In the genomic region with DNA sequence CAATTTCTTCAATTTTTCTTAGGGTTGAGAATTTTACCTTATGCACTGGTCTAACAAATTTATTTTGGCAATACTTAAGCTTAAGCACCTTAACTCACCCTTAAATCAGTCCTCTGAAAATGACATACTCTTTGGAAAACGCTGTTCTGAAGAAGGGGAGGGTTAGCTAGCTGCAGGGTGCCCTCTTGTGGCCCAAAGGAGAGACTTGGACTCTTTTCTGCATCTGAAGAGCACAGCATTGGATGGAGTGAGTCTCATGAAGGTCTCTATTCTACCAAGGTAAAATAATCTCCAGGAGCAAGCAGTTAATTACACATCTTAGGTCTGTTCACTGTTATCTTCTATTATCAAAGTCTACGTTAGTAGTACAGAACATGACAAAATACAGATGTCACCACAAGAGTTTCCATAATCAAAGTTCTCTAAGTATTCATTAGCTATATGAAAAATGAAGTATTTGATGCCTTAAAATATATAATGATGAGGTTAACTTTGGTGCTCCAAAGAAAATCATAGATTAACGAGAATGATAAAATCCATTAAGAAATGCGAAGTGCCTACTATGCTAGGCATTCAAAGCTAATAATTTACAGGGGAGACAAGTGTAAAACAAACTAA, we compare ENCODE assay signal across 8 cellular contexts. TPM values are rescaled to one million over a fixed set of nuclear protein-coding genes. Genes with fewer than 3 reads are reported as not detected.
DNase-seq lines count a peak whose midpoint lies in the region; ATAC-seq and TF ChIP-seq lines count a peak whose summit lies in the region.

No MANE protein-coding gene starts in this region.

- H3K9me3 ChIP-seq in MG63: no peaks in the 10 kb centered on the region

- peaks cover 85 to 92% (median 86%) of the 10 kb centered on the region in 3 donors for H3K4me1 Mint-ChIP-seq in T-cell
- H3K4me1 Mint-ChIP-seq in stimulated activated effector memory CD8-positive, alpha-beta T cell treated with anti-CD3 and anti-CD28 coated beads, Interleukin-12 subunit alpha, Interleukin-12 subunit beta, amount 100 ng/mL, for 72 hours: peaks cover 80% of the 10 kb centered on the region

- intact Hi-C loops in left colon (cut with DNase I, micrococcal nuclease): no loop called here

- peak; percentile 68 for ATAC-seq in GM21528 (IDR thresholded peaks at IDR 0.05; ENCODE audit: low FRiP score, unreplicated experiment)
- peak; percentile 69 to 88 (median 84) for ATAC-seq in T-cell (replicated peaks in 1 of 4)
- ATAC-seq in left colon: peak; percentile 81
- peak; percentile 86 for ATAC-seq in stimulated activated effector memory CD8-positive, alpha-beta T cell treated with anti-CD3 and anti-CD28 coated beads, Interleukin-12 subunit alpha, Interleukin-12 subunit beta, amount 100 ng/mL, for 72 hours
- no peak for ATAC-seq in GM18511 (IDR thresholded peaks at IDR 0.05; ENCODE audit: unreplicated experiment)

- TF ChIP-seq CTCF in cardiac fibroblast (IDR thresholded peaks at IDR 0.05; ENCODE audit: low read depth, low read length): peak; percentile 94

- peaks cover 59% of the 10 kb centered on the region for H3K36me3 Mint-ChIP-seq in T-cell
- H3K36me3 Mint-ChIP-seq in stimulated activated effector memory CD8-positive, alpha-beta T cell treated with anti-CD3 and anti-CD28 coated beads, Interleukin-12 subunit alpha, Interleukin-12 subunit beta, amount 100 ng/mL, for 72 hours: peaks cover 23% of the 10 kb centered on the region

- no peaks in the 10 kb centered on the region for H3K27me3 ChIP-seq in MG63

- CTCF ChIA-PET in T-cell (lab: Charles Lee): interaction anchor here (0.7 to 2.5 kb wide), 26 partner anchors 8 to 325 kb away, joined by 3 to 12 read pairs (median 4); partner anchors contain the start of genes HS1BP3 (in 1 of the 2) and RHOB (in 1 of the 2)

- peaks cover 51% of the 10 kb centered on the region for H3K36me3 ChIP-seq in MG63

- peak overlapping the region in 1 of 3 donors; percentile 2 for H3K4me3 Mint-ChIP-seq in T-cell
- H3K4me3 Mint-ChIP-seq in stimulated activated effector memory CD8-positive, alpha-beta T cell treated with anti-CD3 and anti-CD28 coated beads, Interleukin-12 subunit alpha, Interleukin-12 subunit beta, amount 100 ng/mL, for 72 hours: no peak overlapping the region

- DNase-seq in DMS53 treated with DMSO at 0.1 percent for 48 hours (lab: John Stamatoyannopoulos, UW; ENCODE audit: unreplicated experiment) (peak; percentile 34), MG63 (peak; percentile 31), T-cell (peak in 30 of 34 experiments; percentile 13 to 58 (median 43)), cardiac fibroblast (ENCODE audit: low read depth in 2 of 2) (peak; percentile 72 to 74), left colon (peak; percentile 41 to 73)
- DNase-seq in stimulated activated effector memory CD8-positive, alpha-beta T cell treated with anti-CD3 and anti-CD28 coated beads, Interleukin-12 subunit alpha, Interleukin-12 subunit beta, amount 100 ng/mL, for 72 hours (ENCODE audit: low spot score in 2 of 2): no peak

- POLR2A ChIA-PET in T-cell (lab: Charles Lee): interaction anchor here (0.6 to 2.1 kb wide), 6 partner anchors 17 to 330 kb away, joined by 3 to 8 read pairs (median 4); no protein-coding TSS in a partner anchor

- peaks cover 7 to 11% (median 7%) of the 10 kb centered on the region in 3 donors for H3K9me3 Mint-ChIP-seq in T-cell
- H3K9me3 Mint-ChIP-seq in stimulated activated effector memory CD8-positive, alpha-beta T cell treated with anti-CD3 and anti-CD28 coated beads, Interleukin-12 subunit alpha, Interleukin-12 subunit beta, amount 100 ng/mL, for 72 hours: peaks cover 5% of the 10 kb centered on the region

- H3K4me3 ChIP-seq in MG63 (no peak overlapping the region), cardiac fibroblast (replicated peaks in 1 of 2; ENCODE audit: low read depth in 2 of 2, low read length in 2 of 2) (no peak overlapping the region)

- H3K27me3 Mint-ChIP-seq in T-cell: no peaks in the 10 kb centered on the region

- peak overlapping the region in 1 of 2 donors; percentile 16 for H3K27ac Mint-ChIP-seq in T-cell
- peak overlapping the region; percentile 16 for H3K27ac Mint-ChIP-seq in stimulated activated effector memory CD8-positive, alpha-beta T cell treated with anti-CD3 and anti-CD28 coated beads, Interleukin-12 subunit alpha, Interleukin-12 subunit beta, amount 100 ng/mL, for 72 hours

RNA-seq across cellular contexts. Expression of gene PUM2, which starts 24.4 kb away (rescaled TPM):
- 26.1 and 27.2 TPM in 2 replicates for total RNA-seq in MG63 (2014; rRNA removed; shearing (Covaris generic); ENCODE audit: low replicate concordance)
- total RNA-seq in T-cell: 100 to 1,000 TPM; 128 to 154 (median 138) TPM
- total RNA-seq in left colon: 100 to 1,000 TPM in 1 of 2 donors, 10 to 100 TPM in 1; 99.4 to 109 TPM

Comparison
In these comparisons a context has a peak if more than half of its experiments do, and no peak if none do; other contexts are left out.
1. DNase-seq: peak in DMS53 treated with DMSO at 0.1 percent for 48 hours (single experiment), MG63 (single experiment), T-cell (30 of 34), cardiac fibroblast (2 of 2) and left colon (2 of 2); none in stimulated activated effector memory CD8-positive, alpha-beta T cell treated with anti-CD3 and anti-CD28 coated beads, Interleukin-12 subunit alpha, Interleukin-12 subunit beta, amount 100 ng/mL, for 72 hours (0 of 2).